ENCODE assay signal across 11 cellular contexts in genomic region chr5:74127377-74128338, GRCh38.
DNase-seq lines count a peak whose midpoint lies in the region; ATAC-seq lines count a peak whose summit lies in the region.
"Had no signal": no experiment of that assay in that cellular context is flagged by ENCODE, and none has a peak within 500 bp of the region (broad histone marks: within the 10 kb centered on the region; RNA-seq: fewer than 3 reads in every experiment).

No MANE protein-coding gene starts in this region.

- H3K4me3 Mint-ChIP-seq in activated CD4-positive, alpha-beta T cell treated with anti-CD3 and anti-CD28 coated beads, Interleukin-2, amount 10 ng/mL, durations not matched to agents 7 days and 5 days = no peak overlapping the region
- H3K4me3 Mint-ChIP-seq: B cell, naive B cell had no signal

- ATAC-seq in left ventricle myocardium superior (peak; percentile 55), GM21528 (IDR thresholded peaks at IDR 0.05; ENCODE audit: low FRiP score, unreplicated experiment) (no peak), HG02571 (IDR thresholded peaks at IDR 0.05; ENCODE audit: unreplicated experiment) (no peak)

- no peaks in the 10 kb centered on the region for H3K9me3 Mint-ChIP-seq in activated CD4-positive, alpha-beta T cell treated with anti-CD3 and anti-CD28 coated beads, Interleukin-2, amount 10 ng/mL, durations not matched to agents 7 days and 5 days
- H3K9me3 Mint-ChIP-seq: naive B cell had no signal

- POLR2A ChIA-PET in activated CD4-positive, alpha-beta T cell treated with anti-CD3 and anti-CD28 coated beads, Interleukin-2, amount 10 ng/mL, durations not matched to agents 7 days and 5 days (lab: Charles Lee) = no interaction called here

- no peaks in the 10 kb centered on the region for H3K36me3 ChIP-seq in subcutaneous abdominal adipose tissue (ENCODE audit: control insufficient read depth in 5 of 5, insufficient read depth in 5 of 5, low read length in 5 of 5)
- H3K36me3 ChIP-seq: thoracic aorta had no signal

- no peaks in the 10 kb centered on the region for H3K36me3 Mint-ChIP-seq in activated CD4-positive, alpha-beta T cell treated with anti-CD3 and anti-CD28 coated beads, Interleukin-2, amount 10 ng/mL, durations not matched to agents 7 days and 5 days (ENCODE audit: low read depth)
- H3K36me3 Mint-ChIP-seq: naive B cell had no signal

- DNase-seq in NCI-H2196 (lab: John Stamatoyannopoulos, UW; ENCODE audit: unreplicated experiment) (peak; percentile 11), NCI-H2196 treated with DMSO at 0.1 percent for 48 hours (lab: John Stamatoyannopoulos, UW; ENCODE audit: unreplicated experiment) (no peak), SHP77 (lab: John Stamatoyannopoulos, UW) (peak; percentile 61 to 68), left ventricle myocardium superior (no peak)
- DNase-seq in activated CD4-positive, alpha-beta T cell treated with anti-CD3 and anti-CD28 coated beads, Interleukin-2, amount 10 ng/mL, durations not matched to agents 7 days and 5 days = no peak
- DNase-seq: naive B cell had no signal

- peak overlapping the region; percentile 13 for H3K27ac ChIP-seq in subcutaneous abdominal adipose tissue (ENCODE audit: low read depth, low read length)
- H3K27ac ChIP-seq: thoracic aorta had no signal

- intact Hi-C loops in left ventricle myocardium superior (cut with micrococcal nuclease) = no loop called here

- H3K4me3 ChIP-seq in subcutaneous abdominal adipose tissue (ENCODE audit: low read depth in 1 of 5, low read length in 5 of 5) = peak overlapping the region in 1 of 5 donors; percentile 8
- H3K4me3 ChIP-seq: thoracic aorta had no signal

- H3K9ac ChIP-seq in subcutaneous abdominal adipose tissue (ENCODE audit: low read length in 5 of 5) = no peak overlapping the region

- H3K9me3 ChIP-seq in subcutaneous abdominal adipose tissue (ENCODE audit: control insufficient read depth in 5 of 5, low read length in 5 of 5) = no peaks in the 10 kb centered on the region
- H3K9me3 ChIP-seq: thoracic aorta had no signal

- CTCF ChIA-PET in activated CD4-positive, alpha-beta T cell treated with anti-CD3 and anti-CD28 coated beads, Interleukin-2, amount 10 ng/mL, durations not matched to agents 7 days and 5 days (lab: Charles Lee) = no interaction called here

- H3K27ac Mint-ChIP-seq in activated CD4-positive, alpha-beta T cell treated with anti-CD3 and anti-CD28 coated beads, Interleukin-2, amount 10 ng/mL, durations not matched to agents 7 days and 5 days = no peak overlapping the region
- H3K27ac Mint-ChIP-seq: B cell had no signal

- peaks cover 0 to 33% (median 3%) of the 10 kb centered on the region in 5 donors for H3K4me1 ChIP-seq in subcutaneous abdominal adipose tissue (ENCODE audit: control insufficient read depth in 5 of 5, insufficient read depth in 5 of 5, low read length in 5 of 5)

- H3K27me3 ChIP-seq in subcutaneous abdominal adipose tissue (ENCODE audit: control insufficient read depth in 5 of 5, insufficient read depth in 4 of 5, low read length in 5 of 5) = no peaks in the 10 kb centered on the region

- no peaks in the 10 kb centered on the region for H3K4me1 Mint-ChIP-seq in activated CD4-positive, alpha-beta T cell treated with anti-CD3 and anti-CD28 coated beads, Interleukin-2, amount 10 ng/mL, durations not matched to agents 7 days and 5 days
- H3K4me1 Mint-ChIP-seq: B cell, naive B cell had no signal

- peaks cover 10% of the 10 kb centered on the region for H3K27me3 Mint-ChIP-seq in activated CD4-positive, alpha-beta T cell treated with anti-CD3 and anti-CD28 coated beads, Interleukin-2, amount 10 ng/mL, durations not matched to agents 7 days and 5 days

Comparison
In these comparisons a context has a peak if more than half of its experiments do, and no peak if none do; other contexts are left out.
1. DNase-seq: peak in NCI-H2196 (single experiment) and SHP77 (2 of 2); none in NCI-H2196 treated with DMSO at 0.1 percent for 48 hours (single experiment), left ventricle myocardium superior (single experiment) and activated CD4-positive, alpha-beta T cell treated with anti-CD3 and anti-CD28 coated beads, Interleukin-2, amount 10 ng/mL, durations not matched to agents 7 days and 5 days (single experiment).